In the genomic region with DNA sequence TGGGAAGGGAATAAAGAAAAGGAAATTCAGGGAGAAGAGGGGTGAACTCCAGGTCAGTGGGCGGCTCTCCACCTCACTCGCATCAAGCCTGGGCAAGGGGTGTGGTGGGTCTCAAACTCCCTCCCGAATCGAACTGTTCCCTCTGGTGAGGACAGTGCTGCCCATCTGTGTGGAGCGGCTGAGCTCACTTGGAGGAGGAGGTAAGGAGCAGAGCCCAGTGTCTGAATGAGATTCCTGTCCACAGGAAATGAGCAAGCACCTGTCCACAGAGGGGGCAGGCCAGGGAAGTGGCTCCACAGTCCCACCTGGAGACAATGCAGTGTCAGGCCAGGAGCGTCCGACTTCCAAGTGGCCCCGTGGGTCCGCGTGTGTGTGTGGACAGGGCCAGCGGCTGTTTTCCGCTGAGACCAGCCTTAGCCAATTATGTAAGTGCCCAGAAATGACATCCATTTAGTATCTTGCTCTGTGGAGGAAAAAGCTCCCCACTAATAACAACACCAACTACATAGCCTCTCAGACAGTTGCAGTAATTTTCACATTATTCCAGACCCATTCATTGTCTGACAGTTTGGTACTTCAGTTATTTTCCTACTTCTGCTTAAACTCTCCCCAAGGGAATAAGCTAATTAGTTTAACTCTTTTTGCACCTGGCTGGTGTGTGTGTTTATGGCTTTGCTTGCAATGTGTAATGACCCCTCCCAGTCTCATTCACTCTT, we compare ENCODE assay signal across 20 cellular contexts.
DNase-seq lines count a peak whose midpoint lies in the region; ATAC-seq and TF ChIP-seq lines count a peak whose summit lies in the region.
"Had no signal": no experiment of that assay in that cellular context is flagged by ENCODE, and none has a peak within 500 bp of the region (broad histone marks: within the 10 kb centered on the region; RNA-seq: fewer than 3 reads in every experiment).

No MANE protein-coding gene starts in this region.

- TF ChIP-seq RAD21 in neural cell (conservative IDR thresholded peaks at IDR 0.05) = peak; percentile 11

- H3K4me2 ChIP-seq in neural cell (ENCODE audit: low read length) = no peak overlapping the region

- intact Hi-C loops in posterior vena cava (cut with DNase I) = no loop called here

- H3K79me2 ChIP-seq in neural cell (replicated peaks; ENCODE audit: insufficient read depth, low read length) = no peaks in the 10 kb centered on the region

- H3K9me3 ChIP-seq in neural cell (ENCODE audit: low read length) = no peaks in the 10 kb centered on the region
- H3K9me3 ChIP-seq: Caco-2 had no signal

- TF ChIP-seq CTCF in neural cell (IDR thresholded peaks at IDR 0.05; ENCODE audit: poor library complexity, severe bottlenecking) = no peak

- no peaks in the 10 kb centered on the region for H3K27me3 ChIP-seq in neural cell (ENCODE audit: insufficient read depth, low read depth, low read length)

- peak overlapping the region; percentile 4 for H3K9ac ChIP-seq in neural cell (ENCODE audit: low read length)

- no peak for ATAC-seq in HG02973 (IDR thresholded peaks at IDR 0.05; ENCODE audit: unreplicated experiment)
- ATAC-seq: Right ventricle myocardium inferior had no signal

- peak; percentile 55 for TF ChIP-seq EP300 in neural cell (conservative IDR thresholded peaks at IDR 0.05; ENCODE audit: poor library complexity, severe bottlenecking)

- H2AFZ ChIP-seq in neural cell (ENCODE audit: low read depth, low read length) = no peak overlapping the region

- H4K20me1 ChIP-seq in neural cell (ENCODE audit: insufficient read depth) = no peaks in the 10 kb centered on the region

- peak; percentile 63 for DNase-seq in NCI-H748 (lab: John Stamatoyannopoulos, UW; ENCODE audit: unreplicated experiment)
- no peak for DNase-seq in NCI-H748 treated with DMSO at 0.1 percent for 48 hours (lab: John Stamatoyannopoulos, UW)
- DNase-seq in NCI-H1436 treated with DMSO at 0.1 percent for 48 hours (lab: John Stamatoyannopoulos, UW) = peak; percentile 26
- peak; percentile 80 for DNase-seq in NCI-H526 treated with DMSO at 0.1 percent for 48 hours (lab: John Stamatoyannopoulos, UW)
- no peak for DNase-seq in Ammon's horn (ENCODE audit: low spot score)
- DNase-seq in posterior vena cava (ENCODE audit: low spot score) = no peak
- DNase-seq: CD4-positive, alpha-beta memory T cell; DMS 273 treated with DMSO at 0.1 percent for 48 hours; KG1; NCI-H1092 treated with DMSO at 0.1 percent for 48 hours; NCI-H187 treated with DMSO at 0.1 percent for 48 hours; NCI-H2171 treated with DMSO at 0.1 percent for 48 hours; NCI-H446 treated with DMSO at 0.1 percent for 48 hours; NCI-H82; OCI-M1 had no signal

- H3K36me3 ChIP-seq in neural cell (ENCODE audit: insufficient read depth, low read length) = no peaks in the 10 kb centered on the region
- H3K36me3 ChIP-seq: SJSA1 had no signal

- peak overlapping the region; percentile 36 for H3K27ac ChIP-seq in neural cell (ENCODE audit: low read length)
- H3K27ac ChIP-seq: SJSA1 had no signal

- no peaks in the 10 kb centered on the region for H3F3A ChIP-seq in neural cell (ENCODE audit: insufficient read depth, low read length, poor library complexity, severe bottlenecking)

- H3K9me2 ChIP-seq in neural cell (ENCODE audit: insufficient read depth, low read length) = no peaks in the 10 kb centered on the region

- peak overlapping the region; percentile 13 for H3K4me3 ChIP-seq in neural cell (ENCODE audit: low read length)
- H3K4me3 ChIP-seq: SJSA1 had no signal

TF ChIP-seq in neural cell, 6 proteins besides CTCF, POLR2A, EP300 and RAD21:
- TF ChIP-seq POLR2AphosphoS5 (IDR thresholded peaks at IDR 0.05) (peak; percentile 77), TAF1 (IDR thresholded peaks at IDR 0.05; ENCODE audit: low read depth) (no peak), MXI1 (conservative IDR thresholded peaks at IDR 0.05; ENCODE audit: poor library complexity, severe bottlenecking) (peak; percentile 15), EZH2 (IDR thresholded peaks at IDR 0.05; ENCODE audit: borderline replicate concordance, insufficient read depth, low read length, poor library complexity, severe bottlenecking) (no peak), SMC3 (conservative IDR thresholded peaks at IDR 0.05; ENCODE audit: poor library complexity) (peak; percentile 26)
- TF ChIP-seq, protein P1, sequence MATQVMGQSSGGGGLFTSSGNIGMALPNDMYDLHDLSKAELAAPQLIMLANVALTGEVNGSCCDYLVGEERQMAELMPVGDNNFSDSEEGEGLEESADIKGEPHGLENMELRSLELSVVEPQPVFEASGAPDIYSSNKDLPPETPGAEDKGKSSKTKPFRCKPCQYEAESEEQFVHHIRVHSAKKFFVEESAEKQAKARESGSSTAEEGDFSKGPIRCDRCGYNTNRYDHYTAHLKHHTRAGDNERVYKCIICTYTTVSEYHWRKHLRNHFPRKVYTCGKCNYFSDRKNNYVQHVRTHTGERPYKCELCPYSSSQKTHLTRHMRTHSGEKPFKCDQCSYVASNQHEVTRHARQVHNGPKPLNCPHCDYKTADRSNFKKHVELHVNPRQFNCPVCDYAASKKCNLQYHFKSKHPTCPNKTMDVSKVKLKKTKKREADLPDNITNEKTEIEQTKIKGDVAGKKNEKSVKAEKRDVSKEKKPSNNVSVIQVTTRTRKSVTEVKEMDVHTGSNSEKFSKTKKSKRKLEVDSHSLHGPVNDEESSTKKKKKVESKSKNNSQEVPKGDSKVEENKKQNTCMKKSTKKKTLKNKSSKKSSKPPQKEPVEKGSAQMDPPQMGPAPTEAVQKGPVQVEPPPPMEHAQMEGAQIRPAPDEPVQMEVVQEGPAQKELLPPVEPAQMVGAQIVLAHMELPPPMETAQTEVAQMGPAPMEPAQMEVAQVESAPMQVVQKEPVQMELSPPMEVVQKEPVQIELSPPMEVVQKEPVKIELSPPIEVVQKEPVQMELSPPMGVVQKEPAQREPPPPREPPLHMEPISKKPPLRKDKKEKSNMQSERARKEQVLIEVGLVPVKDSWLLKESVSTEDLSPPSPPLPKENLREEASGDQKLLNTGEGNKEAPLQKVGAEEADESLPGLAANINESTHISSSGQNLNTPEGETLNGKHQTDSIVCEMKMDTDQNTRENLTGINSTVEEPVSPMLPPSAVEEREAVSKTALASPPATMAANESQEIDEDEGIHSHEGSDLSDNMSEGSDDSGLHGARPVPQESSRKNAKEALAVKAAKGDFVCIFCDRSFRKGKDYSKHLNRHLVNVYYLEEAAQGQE (IDR thresholded peaks at IDR 0.05; ENCODE audit: borderline replicate concordance) = peak; percentile 27

Comparison
In these comparisons a context has a peak if more than half of its experiments do, and no peak if none do; other contexts are left out.
1. DNase-seq: peak in NCI-H748 (single experiment), NCI-H1436 treated with DMSO at 0.1 percent for 48 hours (single experiment) and NCI-H526 treated with DMSO at 0.1 percent for 48 hours (single experiment); none in NCI-H748 treated with DMSO at 0.1 percent for 48 hours (single experiment), Ammon's horn (single experiment) and posterior vena cava (single experiment).